Comparison of ENCODE assay signal across 1 cellular context in the genomic region with DNA sequence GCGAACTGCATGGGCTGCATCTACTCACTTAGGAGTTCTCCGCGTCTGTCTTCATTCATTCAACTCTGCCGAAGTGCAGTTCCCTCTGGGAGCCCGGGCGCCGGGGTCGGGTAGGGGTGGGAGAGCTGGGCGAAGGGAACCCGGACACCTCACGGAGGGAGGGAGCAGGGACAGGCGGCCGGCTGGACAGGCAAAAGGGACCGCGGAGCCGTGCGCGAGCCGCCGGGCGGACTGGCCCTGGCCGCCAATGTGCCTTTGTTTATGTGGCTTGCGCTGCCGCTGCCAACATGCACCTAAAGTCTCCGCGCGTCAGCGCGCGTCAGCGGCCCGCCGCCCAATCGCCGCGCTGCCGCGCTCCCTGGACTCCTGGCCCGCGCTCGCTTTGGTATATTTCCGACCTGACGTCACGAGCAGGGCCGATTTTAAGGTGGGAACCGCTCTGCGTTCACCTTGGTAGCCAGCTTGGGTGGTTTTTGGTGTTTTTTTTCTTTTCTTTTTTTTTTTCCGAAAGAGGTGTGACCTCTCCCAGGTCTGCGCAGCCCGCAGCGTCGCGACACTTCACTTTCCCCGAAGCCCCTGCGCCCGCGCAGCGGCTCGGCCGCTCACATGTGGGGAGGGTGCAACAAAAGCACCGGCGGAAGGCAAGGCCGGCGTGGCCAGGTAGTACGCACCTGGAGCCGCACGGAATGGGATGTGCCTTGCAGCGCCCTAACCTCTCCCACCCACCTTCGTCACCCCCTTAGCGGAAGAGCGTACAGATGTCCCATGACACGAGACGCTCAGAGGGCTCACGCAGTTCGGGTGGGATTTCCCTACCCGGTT.
TF ChIP-seq lines count a peak whose summit lies in the region.

A gene (minus strand): TSS at position 270 of the 822 bp plus-strand sequence. CDS start 2,535 bp downstream, outside the sequence.

TF ChIP-seq in GM23338, 12 proteins besides CTCF, POLR2A, EP300 and RAD21 (continued from another document):
- peak; percentile 94 for TF ChIP-seq CREB1 (CRISPR knock-in tag; IDR thresholded peaks at IDR 0.05; ENCODE audit: low read depth)
- TF ChIP-seq, protein P1, sequence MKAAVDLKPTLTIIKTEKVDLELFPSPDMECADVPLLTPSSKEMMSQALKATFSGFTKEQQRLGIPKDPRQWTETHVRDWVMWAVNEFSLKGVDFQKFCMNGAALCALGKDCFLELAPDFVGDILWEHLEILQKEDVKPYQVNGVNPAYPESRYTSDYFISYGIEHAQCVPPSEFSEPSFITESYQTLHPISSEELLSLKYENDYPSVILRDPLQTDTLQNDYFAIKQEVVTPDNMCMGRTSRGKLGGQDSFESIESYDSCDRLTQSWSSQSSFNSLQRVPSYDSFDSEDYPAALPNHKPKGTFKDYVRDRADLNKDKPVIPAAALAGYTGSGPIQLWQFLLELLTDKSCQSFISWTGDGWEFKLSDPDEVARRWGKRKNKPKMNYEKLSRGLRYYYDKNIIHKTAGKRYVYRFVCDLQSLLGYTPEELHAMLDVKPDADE (IDR thresholded peaks at IDR 0.05): no peak
- TF ChIP-seq, protein P2, sequence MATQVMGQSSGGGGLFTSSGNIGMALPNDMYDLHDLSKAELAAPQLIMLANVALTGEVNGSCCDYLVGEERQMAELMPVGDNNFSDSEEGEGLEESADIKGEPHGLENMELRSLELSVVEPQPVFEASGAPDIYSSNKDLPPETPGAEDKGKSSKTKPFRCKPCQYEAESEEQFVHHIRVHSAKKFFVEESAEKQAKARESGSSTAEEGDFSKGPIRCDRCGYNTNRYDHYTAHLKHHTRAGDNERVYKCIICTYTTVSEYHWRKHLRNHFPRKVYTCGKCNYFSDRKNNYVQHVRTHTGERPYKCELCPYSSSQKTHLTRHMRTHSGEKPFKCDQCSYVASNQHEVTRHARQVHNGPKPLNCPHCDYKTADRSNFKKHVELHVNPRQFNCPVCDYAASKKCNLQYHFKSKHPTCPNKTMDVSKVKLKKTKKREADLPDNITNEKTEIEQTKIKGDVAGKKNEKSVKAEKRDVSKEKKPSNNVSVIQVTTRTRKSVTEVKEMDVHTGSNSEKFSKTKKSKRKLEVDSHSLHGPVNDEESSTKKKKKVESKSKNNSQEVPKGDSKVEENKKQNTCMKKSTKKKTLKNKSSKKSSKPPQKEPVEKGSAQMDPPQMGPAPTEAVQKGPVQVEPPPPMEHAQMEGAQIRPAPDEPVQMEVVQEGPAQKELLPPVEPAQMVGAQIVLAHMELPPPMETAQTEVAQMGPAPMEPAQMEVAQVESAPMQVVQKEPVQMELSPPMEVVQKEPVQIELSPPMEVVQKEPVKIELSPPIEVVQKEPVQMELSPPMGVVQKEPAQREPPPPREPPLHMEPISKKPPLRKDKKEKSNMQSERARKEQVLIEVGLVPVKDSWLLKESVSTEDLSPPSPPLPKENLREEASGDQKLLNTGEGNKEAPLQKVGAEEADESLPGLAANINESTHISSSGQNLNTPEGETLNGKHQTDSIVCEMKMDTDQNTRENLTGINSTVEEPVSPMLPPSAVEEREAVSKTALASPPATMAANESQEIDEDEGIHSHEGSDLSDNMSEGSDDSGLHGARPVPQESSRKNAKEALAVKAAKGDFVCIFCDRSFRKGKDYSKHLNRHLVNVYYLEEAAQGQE (IDR thresholded peaks at IDR 0.05; ENCODE audit: unreplicated experiment): no peak
